8 cellular contexts compared by ENCODE assay signal in the genomic region with DNA sequence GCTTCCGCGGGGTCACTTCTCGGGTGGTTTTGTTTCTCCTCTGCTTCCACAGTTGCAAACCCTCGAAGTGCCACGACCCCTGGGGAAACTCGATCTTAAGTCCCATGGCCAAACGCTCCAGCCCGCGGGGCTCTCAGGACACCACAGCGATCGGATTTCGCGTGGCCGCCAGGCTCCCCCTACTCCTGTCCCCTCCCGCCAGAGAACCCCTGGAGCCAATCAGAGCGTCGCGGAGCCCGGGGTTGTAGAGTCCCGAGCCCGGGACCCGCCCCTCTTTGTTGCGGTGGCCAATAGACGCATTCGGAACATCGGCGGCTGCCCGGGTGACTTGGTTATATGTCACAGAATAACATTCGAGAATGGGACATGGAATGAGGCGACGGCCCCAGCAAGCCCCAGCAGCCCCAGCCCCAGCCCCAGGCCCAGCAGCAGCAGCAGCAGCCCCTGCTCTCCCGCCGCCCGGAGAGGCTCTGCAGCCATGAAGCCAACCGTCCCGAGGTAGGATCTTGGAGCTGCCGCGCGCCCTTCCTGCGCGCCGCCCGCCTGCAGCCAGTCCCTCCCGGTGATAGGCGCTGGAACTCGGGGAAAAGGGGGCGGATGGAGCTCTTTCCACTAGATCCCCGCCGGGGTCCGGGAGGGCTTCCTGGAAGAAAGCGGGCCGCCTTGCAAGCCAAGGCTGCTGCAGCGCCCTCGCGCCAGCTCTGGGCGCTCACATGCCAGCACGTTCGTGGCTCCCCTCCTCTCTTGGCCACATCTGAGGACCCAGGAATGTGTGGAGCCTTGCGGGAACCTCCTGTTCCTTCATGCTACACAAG. TPM values are rescaled to one million over a fixed set of nuclear protein-coding genes. Genes with fewer than 3 reads are reported as not detected.
DNase-seq lines count a peak whose midpoint lies in the region; ATAC-seq and TF ChIP-seq lines count a peak whose summit lies in the region.

Gene VASH2, plus strand, starts transcription at position 299 of the 815 bp plus-strand sequence. CDS start 1,002 bp downstream, outside the sequence.

- 1% methylated on average over 59 of the region's 59 CpGs for WGBS in lung, 2 donors

- peaks cover 0 to 2% of the 10 kb centered on the region in 2 donors for H3K9me3 ChIP-seq in lung (ENCODE audit: control insufficient read depth in 2 of 2, insufficient read depth in 1 of 2, low read length in 1 of 2)

- ATAC-seq in GM18867 (IDR thresholded peaks at IDR 0.05; ENCODE audit: unreplicated experiment): peak; percentile 97
- ATAC-seq in HG03095 (IDR thresholded peaks at IDR 0.05; ENCODE audit: unreplicated experiment): peak; percentile 94
- ATAC-seq in lung (ENCODE audit: insufficient read depth, low FRiP score): peak; percentile 92

- no peaks in the 10 kb centered on the region for H3K27me3 ChIP-seq in lung (ENCODE audit: control insufficient read depth, insufficient read depth)

- TF ChIP-seq CTCF in lung (IDR thresholded peaks at IDR 0.05; ENCODE audit: control extremely low read depth, extremely low read depth): no peak

- H3K36me3 ChIP-seq in lung (ENCODE audit: control insufficient read depth in 2 of 2, insufficient read depth in 2 of 2, low read length in 2 of 2): no peaks in the 10 kb centered on the region

- no peak within 1 kb of the TSS for H3K4me3 ChIP-seq in lung

- peaks cover 0 to 3% of the 10 kb centered on the region in 2 donors for H3K4me1 ChIP-seq in lung (ENCODE audit: control insufficient read depth in 2 of 2, insufficient read depth in 2 of 2, low read length in 2 of 2)

- DNase-seq in AG08396 (ENCODE audit: low spot score) (peak; percentile 93), NCI-H2196 (lab: John Stamatoyannopoulos, UW; ENCODE audit: unreplicated experiment) (peak; percentile 88), ecto neural progenitor cell (ENCODE audit: low spot score) (peak; percentile 91), lung (ENCODE audit: low spot score) (peak; percentile 80)
- peak; percentile 82 for DNase-seq in activated CD4-positive, alpha-beta T cell treated with anti-CD3 and anti-CD28 coated beads for 48 hours
- peak; percentile 28 to 73 (median 42) for DNase-seq in stimulated activated CD4-positive, alpha-beta T cell treated with anti-CD3 and anti-CD28 coated beads, TNF-alpha, amount 100 ng/mL, for 24 hours (ENCODE audit: low read depth in 3 of 3)

- no peak within 1 kb of the TSS for H3K27ac ChIP-seq in lung (ENCODE audit: low read depth in 1 of 2, low read length in 1 of 2)

RNA-seq across cellular contexts. Expression of gene VASH2, which starts in this region (rescaled TPM):
- 10 to 100 TPM in 1 of 2 donors, 1 to 10 TPM in 1; 1.7 to 11.0 TPM for total RNA-seq in lung
- under 1 TPM; 0.26 to 0.49 TPM for polyA plus RNA-seq in lung

Comparison
In these comparisons a context has a peak if more than half of its experiments do, and no peak if none do; other contexts are left out.
1. DNase-seq: peak in every context shown above with its lines; median percentile 93 in AG08396; 91 in ecto neural progenitor cell; 88 in NCI-H2196; 82 in activated CD4-positive, alpha-beta T cell treated with anti-CD3 and anti-CD28 coated beads for 48 hours; 80 in lung; 42 in stimulated activated CD4-positive, alpha-beta T cell treated with anti-CD3 and anti-CD28 coated beads, TNF-alpha, amount 100 ng/mL, for 24 hours.